ENCODE assay signal across 14 cellular contexts in genomic region chr13:44853641-44854040, GRCh38.
DNase-seq lines count a peak whose midpoint lies in the region; ATAC-seq and TF ChIP-seq lines count a peak whose summit lies in the region.
"Had no signal": no experiment of that assay in that cellular context is flagged by ENCODE, and none has a peak within 500 bp of the region (broad histone marks: within the 10 kb centered on the region; RNA-seq: fewer than 3 reads in every experiment).

No MANE protein-coding gene starts in this region.

- H3K27me3 ChIP-seq in left ventricle myocardium inferior (ENCODE audit: low read depth) (no peaks in the 10 kb centered on the region), prostate gland (replicated peaks; ENCODE audit: insufficient read depth) (no peaks in the 10 kb centered on the region), HAP-1 (ENCODE audit: low read depth) (0 out of 2 replicates have a peak, but pooled peaks cover under 1% of the 10 kb centered on the region)

- H3K27ac ChIP-seq in left ventricle myocardium inferior (replicated peaks): peak overlapping the region; percentile 86
- peak overlapping the region; percentile 81 to 85 for H3K27ac ChIP-seq in prostate gland

- H3K4me1 ChIP-seq in left ventricle myocardium inferior: peaks cover 40% of the 10 kb centered on the region
- peaks cover 11% of the 10 kb centered on the region for H3K4me1 ChIP-seq in prostate gland (replicated peaks)
- peaks cover 3% of the 10 kb centered on the region for H3K4me1 ChIP-seq in HAP-1

- no peaks in the 10 kb centered on the region for H3K36me3 ChIP-seq in left ventricle myocardium inferior
- no peaks in the 10 kb centered on the region for H3K36me3 ChIP-seq in prostate gland
- H3K36me3 ChIP-seq in HAP-1 (replicated peaks): no peaks in the 10 kb centered on the region; the same call in 1 of the 2 replicates

- H3K4me3 ChIP-seq in left ventricle myocardium inferior (no peak overlapping the region), prostate gland (peak overlapping the region in 1 of 2 donors; percentile 16), HAP-1 (no peak overlapping the region)

- WGBS in prostate gland: 20% methylated on average over 3 of the region's 3 CpGs

- in situ Hi-C loops in HAP-1 (cut with MboI; ENCODE audit: low sequenced_read_pairs): no loop called here

- no peaks in the 10 kb centered on the region for H3K9me3 ChIP-seq in left ventricle myocardium inferior (replicated peaks)
- no peaks in the 10 kb centered on the region for H3K9me3 ChIP-seq in prostate gland
- no peaks in the 10 kb centered on the region for H3K9me3 ChIP-seq in HAP-1

- DNase-seq in DMS53 treated with DMSO at 0.1 percent for 48 hours (lab: John Stamatoyannopoulos, UW; ENCODE audit: unreplicated experiment) (peak; percentile 83), NCI-H69 (lab: John Stamatoyannopoulos, UW) (peak; percentile 70), left ventricle myocardium inferior (no peak), prostate gland (ENCODE audit: low spot score) (peak; percentile 92), HAP-1 (ENCODE audit: low spot score in 2 of 2) (no peak), NCI-H2029 treated with DMSO at 0.1 percent for 48 hours (lab: John Stamatoyannopoulos, UW) (no peak)
- DNase-seq: activated naive CD8-positive, alpha-beta T cell treated with anti-CD3 and anti-CD28 coated beads, Interleukin-2, amount 10 ng/mL, durations not matched to agents 7 days and 5 days; H9; hippocampal formation; naive thymus-derived CD8-positive, alpha-beta T cell; stimulated activated CD4-positive, alpha-beta T cell treated with anti-CD3 and anti-CD28 coated beads, Interleukin-12 subunit alpha, Interleukin-12 subunit beta, amount 100 ng/mL, for 4 hours; stimulated activated CD8-positive, alpha-beta memory T cell treated with anti-CD3 and anti-CD28 coated beads, Interleukin-4, amount 100 ng/mL, for 48 hours had no signal

- intact Hi-C loops in left ventricle myocardium inferior (cut with micrococcal nuclease) (no loop called here), prostate gland (cut with DNase I) (loop anchor here (1.0 to 10.0 kb wide), 4 partner anchors 51 to 276 kb away; partner anchors contain the start of gene TSC22D1)

- TF ChIP-seq CTCF in left ventricle myocardium inferior (IDR thresholded peaks at IDR 0.05; ENCODE audit: borderline replicate concordance): no peak
- no peak for TF ChIP-seq CTCF in prostate gland (IDR thresholded peaks at IDR 0.05)

- no peak for TF ChIP-seq POLR2A in prostate gland (IDR thresholded peaks at IDR 0.05)

- ATAC-seq in HG03432 (IDR thresholded peaks at IDR 0.05; ENCODE audit: unreplicated experiment) (no peak), HG03135 (IDR thresholded peaks at IDR 0.05; ENCODE audit: unreplicated experiment) (no peak)
- ATAC-seq: naive thymus-derived CD8-positive, alpha-beta T cell had no signal

Comparison
In these comparisons a context has a peak if more than half of its experiments do, and no peak if none do; other contexts are left out.
1. DNase-seq: peak in DMS53 treated with DMSO at 0.1 percent for 48 hours (single experiment), NCI-H69 (single experiment) and prostate gland (single experiment); none in left ventricle myocardium inferior (single experiment), HAP-1 (0 of 2) and NCI-H2029 treated with DMSO at 0.1 percent for 48 hours (single experiment).